ENCODE assay signal across 1 cellular context in the genomic region with DNA sequence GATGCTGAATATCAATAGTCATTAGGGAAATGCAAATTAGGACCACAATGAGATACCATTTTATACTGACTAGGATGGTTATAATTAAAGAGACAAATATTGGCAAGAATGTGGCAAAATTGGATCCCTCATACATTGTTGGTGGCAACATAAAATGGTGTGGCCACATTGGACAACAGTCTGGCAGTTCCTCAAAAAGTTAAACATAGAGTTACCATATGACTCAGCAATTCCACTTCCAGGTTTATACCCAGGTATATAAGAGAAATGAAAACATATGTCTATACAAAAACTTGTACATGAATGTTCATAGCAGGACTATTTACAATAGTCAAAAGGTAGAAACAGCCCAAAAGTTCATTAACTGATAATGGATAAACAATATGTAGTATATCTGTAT.
TF ChIP-seq lines count a peak whose summit lies in the region.

No MANE protein-coding gene starts in this region.

TF ChIP-seq in K562, 482 proteins besides CTCF, POLR2A, EP300 and RAD21 (continues in another document):
- TF ChIP-seq SMAD1 (IDR thresholded peaks at IDR 0.05; ENCODE audit: low read depth, low read length, partially characterized antibody) (no peak), NBN (IDR thresholded peaks at IDR 0.05; ENCODE audit: low read depth) (no peak), MAFG (tag; conservative IDR thresholded peaks at IDR 0.05) (peak; percentile 93), RB1 (IDR thresholded peaks at IDR 0.05; ENCODE audit: low read depth) (no peak), ZNF316 (IDR thresholded peaks at IDR 0.05) (peak; percentile 96), ZFP36 (IDR thresholded peaks at IDR 0.05; ENCODE audit: low read depth, low read length, partially characterized antibody) (no peak), FOXA1 (IDR thresholded peaks at IDR 0.05; ENCODE audit: borderline replicate concordance) (no peak), ZNF184 (CRISPR knock-in tag; IDR thresholded peaks at IDR 0.05) (no peak), TAF9B (IDR thresholded peaks at IDR 0.05; ENCODE audit: partially characterized antibody) (no peak), BRD4 (IDR thresholded peaks at IDR 0.05) (no peak), MTA1 (IDR thresholded peaks at IDR 0.05; ENCODE audit: borderline replicate concordance) (no peak), ZNF778 (CRISPR knock-in tag; IDR thresholded peaks at IDR 0.05) (no peak), KLF6 (CRISPR knock-in tag; IDR thresholded peaks at IDR 0.05; ENCODE audit: borderline replicate concordance) (no peak), JUND (IDR thresholded peaks at IDR 0.05; ENCODE audit: borderline replicate concordance, low read depth, low read length) (no peak), JUND (tag; IDR thresholded peaks at IDR 0.05; ENCODE audit: borderline replicate concordance, low read depth, low read length) (peak; percentile 60; the same call in 1 of the 3 replicates), MAFK (IDR thresholded peaks at IDR 0.05; ENCODE audit: low read length) (peak; percentile 87), FUS (optimal IDR thresholded peaks at IDR 0.05; ENCODE audit: low read depth, low read length) (no peak), ELF1 (tag; IDR thresholded peaks at IDR 0.05) (no peak; the same call in 1 of the 2 replicates), PCBP2 (IDR thresholded peaks at IDR 0.05; ENCODE audit: low read depth, low read length, poor library complexity, severe bottlenecking) (no peak), SMARCC2 (IDR thresholded peaks at IDR 0.05; ENCODE audit: low read depth) (peak; percentile 57; the same call in 1 of the 2 replicates), NCOR1 (IDR thresholded peaks at IDR 0.05) (no peak), ZNF764 (CRISPR knock-in tag; IDR thresholded peaks at IDR 0.05; ENCODE audit: low read depth) (no peak), RBM14 (IDR thresholded peaks at IDR 0.05; ENCODE audit: borderline replicate concordance, insufficient read depth, low read depth, low read length) (no peak), CREM (IDR thresholded peaks at IDR 0.05; ENCODE audit: low read depth) (no peak), GATAD2B (IDR thresholded peaks at IDR 0.05; ENCODE audit: borderline replicate concordance) (0 out of 2 replicates have a peak, but pooled peaks have one; percentile 8), ZNF354B (CRISPR knock-in tag; IDR thresholded peaks at IDR 0.05) (no peak), PPARD (CRISPR knock-in tag; IDR thresholded peaks at IDR 0.05) (no peak), TRIM24 (IDR thresholded peaks at IDR 0.05) (no peak), GTF3C2 (IDR thresholded peaks at IDR 0.05; ENCODE audit: borderline replicate concordance, extremely low read depth, insufficient read length) (no peak), HNRNPH1 (optimal IDR thresholded peaks at IDR 0.05; ENCODE audit: low read depth, low read length) (no peak), ZBTB2 (IDR thresholded peaks at IDR 0.05) (no peak), SMARCA5 (IDR thresholded peaks at IDR 0.05) (no peak), ZEB2 (IDR thresholded peaks at IDR 0.05) (peak; percentile 27; the same call in 1 of the 2 replicates), MYC (IDR thresholded peaks at IDR 0.05; ENCODE audit: low read depth, low read length) (no peak), MYC (CRISPR knock-in tag; IDR thresholded peaks at IDR 0.05; ENCODE audit: borderline replicate concordance, low read depth) (no peak), BACH1 (tag; IDR thresholded peaks at IDR 0.05) (peak; percentile 88), ZNF41 (CRISPR knock-in tag; conservative IDR thresholded peaks at IDR 0.05) (no peak), ZNF740 (CRISPR knock-in tag; IDR thresholded peaks at IDR 0.05) (no peak), ZNF740 (tag; IDR thresholded peaks at IDR 0.05) (no peak), ZNF23 (CRISPR knock-in tag; IDR thresholded peaks at IDR 0.05) (no peak), ARNT (IDR thresholded peaks at IDR 0.05) (no peak), DEAF1 (CRISPR knock-in tag; IDR thresholded peaks at IDR 0.05) (no peak), ETS2 (tag; IDR thresholded peaks at IDR 0.05; ENCODE audit: borderline replicate concordance, poor library complexity, severe bottlenecking) (no peak), DIDO1 (tag; IDR thresholded peaks at IDR 0.05; ENCODE audit: low read depth) (no peak), CSDE1 (IDR thresholded peaks at IDR 0.05) (no peak), FOSL1 (tag; conservative IDR thresholded peaks at IDR 0.05) (peak; percentile 30; the same call in 1 of the 2 replicates), TFE3 (CRISPR knock-in tag; IDR thresholded peaks at IDR 0.05) (no peak), EP400 (IDR thresholded peaks at IDR 0.05) (peak; percentile 41), ARID1B (IDR thresholded peaks at IDR 0.05) (peak; percentile 48), IRF2 (CRISPR knock-in tag; IDR thresholded peaks at IDR 0.05) (no peak), ZNF133 (CRISPR knock-in tag; IDR thresholded peaks at IDR 0.05) (no peak), SMARCA4 (IDR thresholded peaks at IDR 0.05) (peak; percentile 70), E2F3 (CRISPR knock-in tag; IDR thresholded peaks at IDR 0.05) (no peak), SPI1 (IDR thresholded peaks at IDR 0.05; ENCODE audit: borderline replicate concordance, low read depth, low read length) (peak; percentile 94), ZFP30 (CRISPR knock-in tag; IDR thresholded peaks at IDR 0.05; ENCODE audit: borderline replicate concordance) (no peak), GATAD2A (IDR thresholded peaks at IDR 0.05) (no peak), XRCC4 (IDR thresholded peaks at IDR 0.05; ENCODE audit: extremely low read depth, insufficient read depth, insufficient read length) (no peak), NFYB (IDR thresholded peaks at IDR 0.05; ENCODE audit: extremely low read depth, insufficient read length) (no peak)
- TF ChIP-seq, protein P1, sequence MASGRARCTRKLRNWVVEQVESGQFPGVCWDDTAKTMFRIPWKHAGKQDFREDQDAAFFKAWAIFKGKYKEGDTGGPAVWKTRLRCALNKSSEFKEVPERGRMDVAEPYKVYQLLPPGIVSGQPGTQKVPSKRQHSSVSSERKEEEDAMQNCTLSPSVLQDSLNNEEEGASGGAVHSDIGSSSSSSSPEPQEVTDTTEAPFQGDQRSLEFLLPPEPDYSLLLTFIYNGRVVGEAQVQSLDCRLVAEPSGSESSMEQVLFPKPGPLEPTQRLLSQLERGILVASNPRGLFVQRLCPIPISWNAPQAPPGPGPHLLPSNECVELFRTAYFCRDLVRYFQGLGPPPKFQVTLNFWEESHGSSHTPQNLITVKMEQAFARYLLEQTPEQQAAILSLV (tag; IDR thresholded peaks at IDR 0.05), result no peak
- TF ChIP-seq, protein P2, sequence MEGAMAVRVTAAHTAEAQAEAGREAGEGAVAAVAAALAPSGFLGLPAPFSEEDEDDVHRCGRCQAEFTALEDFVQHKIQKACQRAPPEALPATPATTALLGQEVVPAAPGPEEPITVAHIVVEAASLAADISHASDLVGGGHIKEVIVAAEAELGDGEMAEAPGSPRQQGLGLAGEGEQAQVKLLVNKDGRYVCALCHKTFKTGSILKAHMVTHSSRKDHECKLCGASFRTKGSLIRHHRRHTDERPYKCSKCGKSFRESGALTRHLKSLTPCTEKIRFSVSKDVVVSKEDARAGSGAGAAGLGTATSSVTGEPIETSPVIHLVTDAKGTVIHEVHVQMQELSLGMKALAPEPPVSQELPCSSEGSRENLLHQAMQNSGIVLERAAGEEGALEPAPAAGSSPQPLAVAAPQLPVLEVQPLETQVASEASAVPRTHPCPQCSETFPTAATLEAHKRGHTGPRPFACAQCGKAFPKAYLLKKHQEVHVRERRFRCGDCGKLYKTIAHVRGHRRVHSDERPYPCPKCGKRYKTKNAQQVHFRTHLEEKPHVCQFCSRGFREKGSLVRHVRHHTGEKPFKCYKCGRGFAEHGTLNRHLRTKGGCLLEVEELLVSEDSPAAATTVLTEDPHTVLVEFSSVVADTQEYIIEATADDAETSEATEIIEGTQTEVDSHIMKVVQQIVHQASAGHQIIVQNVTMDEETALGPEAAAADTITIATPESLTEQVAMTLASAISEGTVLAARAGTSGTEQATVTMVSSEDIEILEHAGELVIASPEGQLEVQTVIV (CRISPR knock-in tag; IDR thresholded peaks at IDR 0.05; ENCODE audit: borderline replicate concordance), result no peak
- TF ChIP-seq, protein P3, sequence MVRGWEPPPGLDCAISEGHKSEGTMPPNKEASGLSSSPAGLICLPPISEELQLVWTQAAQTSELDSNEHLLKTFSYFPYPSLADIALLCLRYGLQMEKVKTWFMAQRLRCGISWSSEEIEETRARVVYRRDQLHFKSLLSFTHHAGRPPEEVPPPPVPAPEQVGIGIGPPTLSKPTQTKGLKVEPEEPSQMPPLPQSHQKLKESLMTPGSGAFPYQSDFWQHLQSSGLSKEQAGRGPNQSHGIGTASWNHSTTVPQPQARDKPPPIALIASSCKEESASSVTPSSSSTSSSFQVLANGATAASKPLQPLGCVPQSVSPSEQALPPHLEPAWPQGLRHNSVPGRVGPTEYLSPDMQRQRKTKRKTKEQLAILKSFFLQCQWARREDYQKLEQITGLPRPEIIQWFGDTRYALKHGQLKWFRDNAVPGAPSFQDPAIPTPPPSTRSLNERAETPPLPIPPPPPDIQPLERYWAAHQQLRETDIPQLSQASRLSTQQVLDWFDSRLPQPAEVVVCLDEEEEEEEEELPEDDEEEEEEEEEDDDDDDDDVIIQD (CRISPR knock-in tag; IDR thresholded peaks at IDR 0.05), result no peak
- TF ChIP-seq, protein P4, sequence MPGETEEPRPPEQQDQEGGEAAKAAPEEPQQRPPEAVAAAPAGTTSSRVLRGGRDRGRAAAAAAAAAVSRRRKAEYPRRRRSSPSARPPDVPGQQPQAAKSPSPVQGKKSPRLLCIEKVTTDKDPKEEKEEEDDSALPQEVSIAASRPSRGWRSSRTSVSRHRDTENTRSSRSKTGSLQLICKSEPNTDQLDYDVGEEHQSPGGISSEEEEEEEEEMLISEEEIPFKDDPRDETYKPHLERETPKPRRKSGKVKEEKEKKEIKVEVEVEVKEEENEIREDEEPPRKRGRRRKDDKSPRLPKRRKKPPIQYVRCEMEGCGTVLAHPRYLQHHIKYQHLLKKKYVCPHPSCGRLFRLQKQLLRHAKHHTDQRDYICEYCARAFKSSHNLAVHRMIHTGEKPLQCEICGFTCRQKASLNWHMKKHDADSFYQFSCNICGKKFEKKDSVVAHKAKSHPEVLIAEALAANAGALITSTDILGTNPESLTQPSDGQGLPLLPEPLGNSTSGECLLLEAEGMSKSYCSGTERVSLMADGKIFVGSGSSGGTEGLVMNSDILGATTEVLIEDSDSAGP (CRISPR knock-in tag; IDR thresholded peaks at IDR 0.05), result no peak
